8 cellular contexts compared by ENCODE assay signal in genomic region chr1:40373323-40374283, GRCh38. TPM values are rescaled to one million over a fixed set of nuclear protein-coding genes. Genes with fewer than 3 reads are reported as not detected.
DNase-seq lines count a peak whose midpoint lies in the region; TF ChIP-seq lines count a peak whose summit lies in the region.

SMAP2 (plus strand) TSS chr1:40373727; CDS start chr1:40374121, 394 bp downstream.

- no peak for TF ChIP-seq CTCF in GM20000 (IDR thresholded peaks at IDR 0.05; ENCODE audit: extremely low read depth, missing control alignments)

- H3K27me3 ChIP-seq in CD8-positive, alpha-beta memory T cell (ENCODE audit: insufficient read depth, low read length, poor library complexity, severe bottlenecking), result no peaks in the 10 kb centered on the region

- peak within 1 kb of the TSS; percentile 97 for H3K27ac ChIP-seq in CD8-positive, alpha-beta memory T cell (ENCODE audit: low read depth, low read length)

- H3K4me1 ChIP-seq in CD8-positive, alpha-beta memory T cell (ENCODE audit: insufficient read depth, low read length), result peaks cover 43% of the 10 kb centered on the region

- H3K36me3 ChIP-seq in CD8-positive, alpha-beta memory T cell (ENCODE audit: insufficient read depth, low read length), result peaks cover 4% of the 10 kb centered on the region

- H3K27ac Mint-ChIP-seq in CD8-positive, alpha-beta memory T cell, result peak within 1 kb of the TSS; percentile 95 to 100 (median 98)

- peak within 1 kb of the TSS; percentile 96 to 100 (median 99) for H3K4me3 Mint-ChIP-seq in CD8-positive, alpha-beta memory T cell

- H3K4me3 ChIP-seq in CD8-positive, alpha-beta memory T cell (ENCODE audit: low read length), result peak within 1 kb of the TSS; percentile 91

- peaks cover 0 to 9% of the 10 kb centered on the region in 2 donors for H3K27me3 Mint-ChIP-seq in CD8-positive, alpha-beta memory T cell

- POLR2A ChIA-PET in CD8-positive, alpha-beta memory T cell (lab: Charles Lee), result interaction anchor here (0.7 to 3.0 kb wide), 8 partner anchors 12 to 333 kb away, joined by 3 to 86 read pairs (median 4); partner anchors contain the start of gene CAP1
- POLR2A ChIA-PET in activated CD8-positive, alpha-beta memory T cell treated with anti-CD3 and anti-CD28 coated beads for 36 hours (lab: Charles Lee), result interaction anchor here (0.5 to 3.8 kb wide), 19 partner anchors 8 to 277 kb away, joined by 3 to 124 read pairs (median 4); partner anchors contain the start of genes COL9A2, PPT1, RLF and ZFP69B

- CTCF ChIA-PET in CD8-positive, alpha-beta memory T cell (lab: Charles Lee), result interaction anchor here (0.9 to 3.6 kb wide), 10 partner anchors 9 to 230 kb away, joined by 3 to 46 read pairs (median 6); no protein-coding TSS in a partner anchor
- CTCF ChIA-PET in activated CD8-positive, alpha-beta memory T cell treated with anti-CD3 and anti-CD28 coated beads for 36 hours (lab: Charles Lee), result interaction anchor here (0.8 to 3.8 kb wide), 12 partner anchors 8 to 59 kb away, joined by 3 to 18 read pairs (median 3); no protein-coding TSS in a partner anchor

- peak; percentile 93 to 97 (median 96) for DNase-seq in CD8-positive, alpha-beta memory T cell
- DNase-seq in GM20000 (ENCODE audit: low spot score), result peak; percentile 97
- peak; percentile 83 for DNase-seq in HT1080 (ENCODE audit: low read depth)
- peak; percentile 87 to 95 for DNase-seq in NOMO-1 (lab: John Stamatoyannopoulos, UW; ENCODE audit: unreplicated experiment in 2 of 2)
- peak; percentile 91 for DNase-seq in effector CD8-positive, alpha-beta T cell (lab: John Stamatoyannopoulos, UW)
- DNase-seq in lung microvascular endothelial cell (ENCODE audit: low read depth in 2 of 2), result peak; percentile 96
- peak; percentile 92 to 98 (median 94) for DNase-seq in stimulated activated CD4-positive, alpha-beta T cell treated with anti-CD3 and anti-CD28 coated beads, TNF-alpha, amount 100 ng/mL, for 48 hours (ENCODE audit: low read depth in 3 of 3)

- peaks cover 47 to 60% (median 55%) of the 10 kb centered on the region in 3 donors for H3K4me1 Mint-ChIP-seq in CD8-positive, alpha-beta memory T cell

- no peaks in the 10 kb centered on the region for H3K9me3 ChIP-seq in CD8-positive, alpha-beta memory T cell (ENCODE audit: low read length)

- peaks cover 7 to 38% (median 10%) of the 10 kb centered on the region in 3 donors for H3K36me3 Mint-ChIP-seq in CD8-positive, alpha-beta memory T cell

- H3K9me3 Mint-ChIP-seq in CD8-positive, alpha-beta memory T cell, result peaks cover 0 to 5% (median 2%) of the 10 kb centered on the region in 5 donors

RNA-seq across cellular contexts. Expression of gene SMAP2, which starts in this region (rescaled TPM):
- total RNA-seq in CD8-positive, alpha-beta memory T cell, result 100 to 1,000 TPM; 144 to 146 TPM
- polyA plus RNA-seq in CD8-positive, alpha-beta memory T cell, result 340 TPM
- 19.1 and 23.2 TPM in 2 replicates for total RNA-seq in HT1080 (2014; rRNA removed; shearing (Covaris generic))
- polyA plus RNA-seq in HT1080 (2015; cell fraction: cytosol; rRNA removed), result 25.8 and 26.8 TPM in 2 replicates
- polyA plus RNA-seq in HT1080 (2015; cell fraction: nucleus; rRNA removed), result 19.9 and 23.4 TPM in 2 replicates
- total RNA-seq in activated CD8-positive, alpha-beta memory T cell treated with anti-CD3 and anti-CD28 coated beads for 36 hours, result 100 to 1,000 TPM; 141 TPM
- total RNA-seq in lung microvascular endothelial cell, result 3.1 and 3.4 TPM in 2 replicates

Comparison
In these comparisons a context has a peak if more than half of its experiments do, and no peak if none do; other contexts are left out.
1. Peak in every context shown above with its lines: DNase-seq, H3K4me3 ChIP-seq and H3K27ac ChIP-seq.